Comparison of ENCODE assay signal across 14 cellular contexts in the genomic region with DNA sequence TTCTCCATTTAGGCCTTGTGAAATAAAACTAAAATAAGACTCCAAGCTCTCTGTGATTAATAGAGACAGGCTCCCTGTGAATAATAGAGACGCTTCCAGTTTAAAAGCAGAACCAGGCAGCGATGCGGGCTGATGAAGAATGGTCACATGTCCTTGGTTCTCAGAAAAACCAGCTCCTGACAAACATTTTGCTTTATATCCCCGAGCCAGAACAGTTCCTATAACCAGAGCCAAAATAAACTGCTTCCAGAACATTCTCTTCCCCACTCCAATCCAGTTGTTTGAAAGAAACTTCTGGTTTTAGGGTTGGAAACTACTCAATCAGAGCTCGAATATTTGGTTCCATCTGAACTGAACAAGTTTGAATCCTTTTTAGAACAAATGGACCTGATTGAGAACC.
DNase-seq lines count a peak whose midpoint lies in the region; ATAC-seq and TF ChIP-seq lines count a peak whose summit lies in the region.
"Had no signal": no experiment of that assay in that cellular context is flagged by ENCODE, and none has a peak within 500 bp of the region (broad histone marks: within the 10 kb centered on the region; RNA-seq: fewer than 3 reads in every experiment).

No MANE protein-coding gene starts in this region.

- ATAC-seq in GM21526 (IDR thresholded peaks at IDR 0.05; ENCODE audit: low FRiP score, unreplicated experiment) (no peak), GM18870 (IDR thresholded peaks at IDR 0.05; ENCODE audit: unreplicated experiment) (no peak), GM21390 (IDR thresholded peaks at IDR 0.05; ENCODE audit: unreplicated experiment) (no peak)
- ATAC-seq: left lobe of liver, T-helper 17 cell had no signal

- TF ChIP-seq CTCF in cardiac fibroblast (IDR thresholded peaks at IDR 0.05; ENCODE audit: low read depth, low read length) (no peak), right atrium auricular region (IDR thresholded peaks at IDR 0.05) (no peak)

- H3K4me3 ChIP-seq in cardiac fibroblast (replicated peaks in 1 of 2; ENCODE audit: low read depth in 2 of 2, low read length in 2 of 2) (peak overlapping the region in 1 of 2 donors; percentile 2), right atrium auricular region (no peak overlapping the region), skin epidermis (no peak overlapping the region)

- DNase-seq in GM03348 (ENCODE audit: low spot score) = peak; percentile 29
- peak; percentile 70 for DNase-seq in cardiac fibroblast (ENCODE audit: low read depth in 2 of 2)
- DNase-seq in right atrium auricular region (ENCODE audit: low spot score) = peak; percentile 71
- DNase-seq in NCI-H2227 (lab: John Stamatoyannopoulos, UW; ENCODE audit: unreplicated experiment) = no peak
- DNase-seq: activated CD4-positive, alpha-beta T cell treated with anti-CD3 and anti-CD28 coated beads, Interleukin-2, amount 50 U/mL, for 4 hours; DND-41; NCI-H146; NCI-H510A treated with DMSO at 0.1 percent for 48 hours; T-helper 17 cell had no signal

- no peaks in the 10 kb centered on the region for H3K27me3 ChIP-seq in right atrium auricular region

- H3K27ac ChIP-seq in right atrium auricular region (peak overlapping the region; percentile 69 to 71), skin epidermis (peak overlapping the region in 12 of 21 experiments; percentile 11 to 77 (median 48))

- H3K9me3 ChIP-seq in right atrium auricular region = no peaks in the 10 kb centered on the region

- H3K36me3 ChIP-seq in right atrium auricular region = no peaks in the 10 kb centered on the region

- no peaks in the 10 kb centered on the region for H3K4me1 ChIP-seq in right atrium auricular region
